Comparison of ENCODE assay signal across 16 cellular contexts in genomic region chr2:235056768-235057167, GRCh38.
DNase-seq lines count a peak whose midpoint lies in the region; ATAC-seq and TF ChIP-seq lines count a peak whose summit lies in the region.
"Had no signal": no experiment of that assay in that cellular context is flagged by ENCODE, and none has a peak within 500 bp of the region (broad histone marks: within the 10 kb centered on the region; RNA-seq: fewer than 3 reads in every experiment).

No MANE protein-coding gene starts in this region.

- DNase-seq in cardiac muscle cell (ENCODE audit: low read depth in 1 of 2, low spot score in 1 of 2) (no peak), Right ventricle myocardium inferior (ENCODE audit: missing footprints) (no peak), astrocyte of the hippocampus (ENCODE audit: low read depth, low spot score) (peak; percentile 9), mesenteric fat pad (ENCODE audit: low spot score) (peak; percentile 60)
- no peak for DNase-seq in T-helper 2 cell treated with Interferon-gamma antibody and Interleukin-4, amounts not matched to agents 5 μg/mL and 100 μg/mL, for 36 hours (ENCODE audit: low spot score)
- DNase-seq: Caco-2; CD4-positive, CD25-positive, alpha-beta regulatory T cell; CD8-positive, alpha-beta T cell; DMS153; DND-41; H7 had no signal

- no peaks in the 10 kb centered on the region for H3K9me3 Mint-ChIP-seq in T-helper 2 cell treated with Interferon-gamma antibody and Interleukin-4, amounts not matched to agents 5 μg/mL and 100 μg/mL, for 36 hours
- H3K9me3 Mint-ChIP-seq: CD8-positive, alpha-beta T cell had no signal

- H3K4me3 ChIP-seq in cardiac muscle cell: no peak overlapping the region
- H3K4me3 ChIP-seq: BLaER1 had no signal

- H3K27ac ChIP-seq in cardiac muscle cell: peak overlapping the region; percentile 73
- H3K27ac ChIP-seq: 22Rv1, BLaER1, C4-2B had no signal

- peaks cover 19% of the 10 kb centered on the region for H3K36me3 ChIP-seq in cardiac muscle cell
- H3K36me3 ChIP-seq: BLaER1 had no signal

- H3K27me3 ChIP-seq in cardiac muscle cell: no peaks in the 10 kb centered on the region
- H3K27me3 ChIP-seq: BLaER1 had no signal

- H3K9me3 ChIP-seq in cardiac muscle cell (ENCODE audit: low read depth): no peaks in the 10 kb centered on the region
- H3K9me3 ChIP-seq: BLaER1, Caco-2 had no signal

- no peaks in the 10 kb centered on the region for H3K4me1 Mint-ChIP-seq in T-helper 2 cell treated with Interferon-gamma antibody and Interleukin-4, amounts not matched to agents 5 μg/mL and 100 μg/mL, for 36 hours (ENCODE audit: low read depth)
- H3K4me1 Mint-ChIP-seq: CD4-positive, CD25-positive, alpha-beta regulatory T cell had no signal

- H3K4me3 Mint-ChIP-seq in T-helper 2 cell treated with Interferon-gamma antibody and Interleukin-4, amounts not matched to agents 5 μg/mL and 100 μg/mL, for 36 hours: no peak overlapping the region
- H3K4me3 Mint-ChIP-seq: B cell; CD4-positive, CD25-positive, alpha-beta regulatory T cell; CD8-positive, alpha-beta T cell had no signal

- no peak for TF ChIP-seq CTCF in cardiac muscle cell (IDR thresholded peaks at IDR 0.05; ENCODE audit: low read depth, low read length)

- no peaks in the 10 kb centered on the region for H3K27me3 Mint-ChIP-seq in T-helper 2 cell treated with Interferon-gamma antibody and Interleukin-4, amounts not matched to agents 5 μg/mL and 100 μg/mL, for 36 hours (ENCODE audit: low read depth)
- H3K27me3 Mint-ChIP-seq: CD4-positive, CD25-positive, alpha-beta regulatory T cell had no signal

- H3K36me3 Mint-ChIP-seq in T-helper 2 cell treated with Interferon-gamma antibody and Interleukin-4, amounts not matched to agents 5 μg/mL and 100 μg/mL, for 36 hours (ENCODE audit: low read depth): no peaks in the 10 kb centered on the region
- H3K36me3 Mint-ChIP-seq: CD4-positive, CD25-positive, alpha-beta regulatory T cell; CD8-positive, alpha-beta T cell had no signal

- no peak overlapping the region for H3K27ac Mint-ChIP-seq in T-helper 2 cell treated with Interferon-gamma antibody and Interleukin-4, amounts not matched to agents 5 μg/mL and 100 μg/mL, for 36 hours
- H3K27ac Mint-ChIP-seq: B cell; CD4-positive, CD25-positive, alpha-beta regulatory T cell; CD8-positive, alpha-beta T cell had no signal

- ATAC-seq in Right ventricle myocardium inferior: no peak
- ATAC-seq in HG03159 (IDR thresholded peaks at IDR 0.05; ENCODE audit: unreplicated experiment): no peak
- ATAC-seq: CD8-positive, alpha-beta T cell had no signal

- intact Hi-C loops in Right ventricle myocardium inferior (cut with DNase I): loop anchor here (5.0 kb wide), 1 partner anchor 174 kb away; no protein-coding TSS in a partner anchor

- peaks cover 3% of the 10 kb centered on the region for H3K4me1 ChIP-seq in cardiac muscle cell (ENCODE audit: low read depth)
- H3K4me1 ChIP-seq: Caco-2 had no signal

Comparison
In these comparisons a context has a peak if more than half of its experiments do, and no peak if none do; other contexts are left out.
1. DNase-seq: peak in astrocyte of the hippocampus (single experiment) and mesenteric fat pad (single experiment); none in cardiac muscle cell (0 of 2), Right ventricle myocardium inferior (single experiment) and T-helper 2 cell treated with Interferon-gamma antibody and Interleukin-4, amounts not matched to agents 5 μg/mL and 100 μg/mL, for 36 hours (single experiment).